In genomic region chr7:55409474-55410225, GRCh38 we compare ENCODE assay signal across 10 cellular contexts. TPM values are rescaled to one million over a fixed set of nuclear protein-coding genes. Genes with fewer than 3 reads are reported as not detected.
DNase-seq lines count a peak whose midpoint lies in the region; ATAC-seq and TF ChIP-seq lines count a peak whose summit lies in the region.
"Had no signal": no experiment of that assay in that cellular context is flagged by ENCODE, and none has a peak within 500 bp of the region (broad histone marks: within the 10 kb centered on the region; RNA-seq: fewer than 3 reads in every experiment).

No MANE protein-coding gene starts in this region.

- H3K27ac Mint-ChIP-seq in endothelial cell (ENCODE audit: unreplicated experiment): no peak overlapping the region
- H3K27ac Mint-ChIP-seq: T-helper 2 cell treated with Interferon-gamma antibody and Interleukin-4, amounts not matched to agents 5 μg/mL and 100 μg/mL, for 36 hours had no signal

- H3K4me3 Mint-ChIP-seq in endothelial cell (ENCODE audit: unreplicated experiment): no peak overlapping the region
- H3K4me3 Mint-ChIP-seq: T-helper 2 cell treated with Interferon-gamma antibody and Interleukin-4, amounts not matched to agents 5 μg/mL and 100 μg/mL, for 36 hours had no signal

- no peaks in the 10 kb centered on the region; the same call in 1 of the 2 replicates for H3K36me3 ChIP-seq in BE2C

- no peaks in the 10 kb centered on the region for H3K27me3 Mint-ChIP-seq in endothelial cell (ENCODE audit: unreplicated experiment)

- no peak overlapping the region for H3K4me3 ChIP-seq in BE2C (ENCODE audit: low read depth, low read length)

- H3K4me1 Mint-ChIP-seq in endothelial cell (ENCODE audit: unreplicated experiment): no peaks in the 10 kb centered on the region

- H3K9me3 Mint-ChIP-seq in endothelial cell (ENCODE audit: unreplicated experiment): no peaks in the 10 kb centered on the region
- H3K9me3 Mint-ChIP-seq: T-helper 2 cell treated with Interferon-gamma antibody and Interleukin-4, amounts not matched to agents 5 μg/mL and 100 μg/mL, for 36 hours had no signal

- no peaks in the 10 kb centered on the region for H3K9me3 ChIP-seq in BE2C

- H3K4me1 ChIP-seq in BE2C: peaks cover 6% of the 10 kb centered on the region

- H3K36me3 Mint-ChIP-seq in endothelial cell (ENCODE audit: low read depth, unreplicated experiment): peaks cover 9% of the 10 kb centered on the region

- peak; percentile 39 for DNase-seq in BE2C
- peak; percentile 70 for DNase-seq in MV-4-11 (lab: John Stamatoyannopoulos, UW)
- no peak for DNase-seq in endothelial cell (ENCODE audit: low spot score)
- DNase-seq in dermis blood vessel endothelial cell: no peak
- no peak for DNase-seq in midbrain (lab: John Stamatoyannopoulos, UW)
- DNase-seq: aorta had no signal

- no peaks in the 10 kb centered on the region for H3K27me3 ChIP-seq in BE2C

- peak; percentile 47 for ATAC-seq in GM19467 (IDR thresholded peaks at IDR 0.05; ENCODE audit: unreplicated experiment)
- no peak for ATAC-seq in GM21360 (IDR thresholded peaks at IDR 0.05; ENCODE audit: unreplicated experiment)
- no peak for ATAC-seq in HG02870 (IDR thresholded peaks at IDR 0.05; ENCODE audit: unreplicated experiment)

- TF ChIP-seq CTCF in BE2C (IDR thresholded peaks at IDR 0.05; ENCODE audit: low read depth, low read length) (peak; percentile 18), endothelial cell (IDR thresholded peaks at IDR 0.05; ENCODE audit: unreplicated experiment) (peak; percentile 12)

RNA-seq across cellular contexts. Expression of gene LANCL2, which starts 44.5 kb away (rescaled TPM):
- polyA plus RNA-seq in BE2C (2012; ENCODE audit: insufficient read depth, insufficient read length, low read depth): 15.4 TPM
- total RNA-seq in endothelial cell (ENCODE audit: unreplicated experiment): 14.8 TPM
- 14.0 and 26.3 TPM in 2 replicates for total RNA-seq in dermis blood vessel endothelial cell

Comparison
In these comparisons a context has a peak if more than half of its experiments do, and no peak if none do; other contexts are left out.
1. DNase-seq: peak in BE2C (single experiment) and MV-4-11 (single experiment); none in endothelial cell (single experiment), dermis blood vessel endothelial cell (single experiment) and midbrain (single experiment).